Comparison of ENCODE assay signal across 1 cellular context in genomic region chr1:107494061-107494460, GRCh38.
TF ChIP-seq lines count a peak whose summit lies in the region.

No MANE protein-coding gene starts in this region.

TF ChIP-seq in A549, 52 proteins besides CTCF, POLR2A, EP300 and RAD21 (continued from another document):
- TF ChIP-seq E2F6 (IDR thresholded peaks at IDR 0.05; ENCODE audit: borderline replicate concordance, low read depth) = no peak
